ENCODE assay signal across 15 cellular contexts in the genomic region with DNA sequence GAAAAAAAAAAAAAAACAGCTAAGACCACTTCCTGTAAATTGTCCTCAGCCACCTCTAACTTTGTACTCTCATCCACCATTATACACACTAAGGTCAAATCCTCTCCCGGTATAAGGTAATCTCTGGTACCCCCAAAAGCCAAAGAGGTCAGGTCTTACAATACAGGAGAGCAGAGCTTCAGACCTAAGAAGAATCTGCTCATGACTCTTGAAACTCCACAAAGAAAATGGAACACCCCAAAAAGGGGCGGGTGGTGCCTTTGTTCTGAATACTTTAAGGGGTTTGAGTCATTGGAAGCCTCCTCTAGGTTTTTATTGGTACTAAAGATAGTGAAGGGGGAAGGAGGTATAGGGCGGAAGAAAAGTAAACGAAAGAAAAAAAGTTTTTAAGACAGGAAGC.
A peak's percentile ranks its signal among the peaks of the same experiment; 100 is the strongest.
DNase-seq lines count a peak whose midpoint lies in the region; ATAC-seq, FAIRE-seq and TF ChIP-seq lines count a peak whose summit lies in the region.
"Had no signal": no experiment of that assay in that cellular context is flagged by ENCODE, and none has a peak within 500 bp of the region (broad histone marks: within the 10 kb centered on the region; RNA-seq: fewer than 3 reads in every experiment).

No MANE protein-coding gene starts in this region.

- DNase-seq in CD4-positive, alpha-beta memory T cell: peak in 4 of 5 donors; percentile 3 to 21 (median 14)
- peak; percentile 65 for DNase-seq in activated CD8-positive, alpha-beta memory T cell treated with anti-CD3 and anti-CD28 coated beads, Interleukin-2, amount 10 ng/mL, durations not matched to agents 7 days and 5 days
- DNase-seq in memory B cell (ENCODE audit: low spot score in 2 of 2) (no peak), endothelial cell (ENCODE audit: low spot score) (no peak), pancreas (no peak)
- DNase-seq: DND-41, GOT3, kidney glomerular epithelial cell, NCI-H1092, NCI-H226 had no signal

- H3K4me3 ChIP-seq in CD4-positive, alpha-beta memory T cell (ENCODE audit: low read length in 2 of 2): peak overlapping the region in 1 of 2 donors; percentile 2
- no peak overlapping the region for H3K4me3 ChIP-seq in pancreas
- H3K4me3 ChIP-seq: BLaER1, body of pancreas had no signal

- H3K36me3 Mint-ChIP-seq in CD4-positive, alpha-beta memory T cell: peaks cover 0 to 3% of the 10 kb centered on the region in 2 donors
- H3K36me3 Mint-ChIP-seq in IgD-negative memory B cell: peaks cover 2% of the 10 kb centered on the region
- peaks cover 35% of the 10 kb centered on the region for H3K36me3 Mint-ChIP-seq in activated CD8-positive, alpha-beta memory T cell treated with anti-CD3 and anti-CD28 coated beads, Interleukin-2, amount 10 ng/mL, durations not matched to agents 7 days and 5 days
- peaks cover 6% of the 10 kb centered on the region for H3K36me3 Mint-ChIP-seq in memory B cell
- peaks cover 48% of the 10 kb centered on the region for H3K36me3 Mint-ChIP-seq in endothelial cell (ENCODE audit: low read depth, unreplicated experiment)

- H3K27ac ChIP-seq in CD4-positive, alpha-beta memory T cell (ENCODE audit: low read depth, low read length): no peak overlapping the region
- H3K27ac ChIP-seq in pancreas: no peak overlapping the region
- H3K27ac ChIP-seq: BLaER1, body of pancreas had no signal

- H3K27ac Mint-ChIP-seq in CD4-positive, alpha-beta memory T cell: peak overlapping the region; percentile 58 to 94 (median 90)
- peak overlapping the region in 2 of 3 donors; percentile 71 to 74 for H3K27ac Mint-ChIP-seq in IgD-negative memory B cell
- H3K27ac Mint-ChIP-seq in activated CD8-positive, alpha-beta memory T cell treated with anti-CD3 and anti-CD28 coated beads, Interleukin-2, amount 10 ng/mL, durations not matched to agents 7 days and 5 days: peak overlapping the region; percentile 98
- peak overlapping the region; percentile 48 for H3K27ac Mint-ChIP-seq in memory B cell
- H3K27ac Mint-ChIP-seq in endothelial cell (ENCODE audit: unreplicated experiment): no peak overlapping the region

- CTCF ChIA-PET in CD4-positive, alpha-beta memory T cell (lab: Charles Lee; ENCODE audit: partially characterized antibody): interaction anchor here (0.8 to 5.9 kb wide), 20 partner anchors 8 to 166 kb away, joined by 3 to 74 read pairs (median 5); no protein-coding TSS in a partner anchor
- CTCF ChIA-PET in activated CD8-positive, alpha-beta memory T cell treated with anti-CD3 and anti-CD28 coated beads, Interleukin-2, amount 10 ng/mL, durations not matched to agents 7 days and 5 days (lab: Charles Lee): interaction anchor here (0.7 to 5.3 kb wide), 21 partner anchors 9 to 174 kb away, joined by 3 to 35 read pairs (median 5); partner anchors contain the start of gene TGFBR1

- H3K4me3 Mint-ChIP-seq in CD4-positive, alpha-beta memory T cell: peak overlapping the region in 7 of 8 donors; percentile 42 to 87 (median 75)
- peak overlapping the region in 2 of 4 donors; percentile 18 to 47 for H3K4me3 Mint-ChIP-seq in IgD-negative memory B cell
- H3K4me3 Mint-ChIP-seq in activated CD8-positive, alpha-beta memory T cell treated with anti-CD3 and anti-CD28 coated beads, Interleukin-2, amount 10 ng/mL, durations not matched to agents 7 days and 5 days: peak overlapping the region; percentile 58
- H3K4me3 Mint-ChIP-seq in memory B cell: no peak overlapping the region
- no peak overlapping the region for H3K4me3 Mint-ChIP-seq in endothelial cell (ENCODE audit: unreplicated experiment)

- no peaks in the 10 kb centered on the region for H3K27me3 ChIP-seq in CD4-positive, alpha-beta memory T cell (ENCODE audit: insufficient read depth, low read length)
- H3K27me3 ChIP-seq in pancreas: no peaks in the 10 kb centered on the region
- H3K27me3 ChIP-seq: BLaER1, body of pancreas had no signal

- peak; percentile 89 for ATAC-seq in activated CD8-positive, alpha-beta memory T cell treated with anti-CD3 and anti-CD28 coated beads, Interleukin-2, amount 10 ng/mL, durations not matched to agents 7 days and 5 days
- no peak for ATAC-seq in memory B cell (ENCODE audit: low read depth)
- ATAC-seq in HG02981 (IDR thresholded peaks at IDR 0.05; ENCODE audit: unreplicated experiment): no peak
- ATAC-seq in pancreas: no peak
- no peak for ATAC-seq in HG03045 (IDR thresholded peaks at IDR 0.05; ENCODE audit: unreplicated experiment)
- ATAC-seq: body of pancreas had no signal

- peaks cover 18 to 26% (median 20%) of the 10 kb centered on the region in 4 donors for H3K4me1 Mint-ChIP-seq in CD4-positive, alpha-beta memory T cell
- H3K4me1 Mint-ChIP-seq in IgD-negative memory B cell: peaks cover 4 to 11% (median 9%) of the 10 kb centered on the region in 3 donors
- H3K4me1 Mint-ChIP-seq in activated CD8-positive, alpha-beta memory T cell treated with anti-CD3 and anti-CD28 coated beads, Interleukin-2, amount 10 ng/mL, durations not matched to agents 7 days and 5 days: peaks cover 21% of the 10 kb centered on the region
- peaks cover 5% of the 10 kb centered on the region for H3K4me1 Mint-ChIP-seq in memory B cell
- no peaks in the 10 kb centered on the region for H3K4me1 Mint-ChIP-seq in endothelial cell (ENCODE audit: unreplicated experiment)

- TF ChIP-seq CTCF in endothelial cell (IDR thresholded peaks at IDR 0.05; ENCODE audit: unreplicated experiment) (no peak), pancreas (IDR thresholded peaks at IDR 0.05) (no peak)

- peaks cover 0 to 18% (median 11%) of the 10 kb centered on the region in 8 donors for H3K9me3 Mint-ChIP-seq in CD4-positive, alpha-beta memory T cell
- H3K9me3 Mint-ChIP-seq in IgD-negative memory B cell: peaks cover 2 to 15% (median 2%) of the 10 kb centered on the region in 3 donors
- peaks cover 9% of the 10 kb centered on the region for H3K9me3 Mint-ChIP-seq in activated CD8-positive, alpha-beta memory T cell treated with anti-CD3 and anti-CD28 coated beads, Interleukin-2, amount 10 ng/mL, durations not matched to agents 7 days and 5 days (ENCODE audit: low read depth)
- peaks cover 5% of the 10 kb centered on the region for H3K9me3 Mint-ChIP-seq in memory B cell
- H3K9me3 Mint-ChIP-seq in endothelial cell (ENCODE audit: unreplicated experiment): peaks cover 5% of the 10 kb centered on the region

- H3K36me3 ChIP-seq in CD4-positive, alpha-beta memory T cell (ENCODE audit: insufficient read depth, low read length): no peaks in the 10 kb centered on the region
- no peaks in the 10 kb centered on the region for H3K36me3 ChIP-seq in pancreas
- H3K36me3 ChIP-seq: BLaER1 had no signal

- whole genome bisulfite sequencing in pancreas, 2 donors: 73 to 77% methylated on average over 4 of the region's 4 CpGs

- H3K27me3 Mint-ChIP-seq in CD4-positive, alpha-beta memory T cell: no peaks in the 10 kb centered on the region
- H3K27me3 Mint-ChIP-seq in IgD-negative memory B cell (no peaks in the 10 kb centered on the region), memory B cell (no peaks in the 10 kb centered on the region), endothelial cell (ENCODE audit: unreplicated experiment) (peaks cover 5% of the 10 kb centered on the region)
- no peaks in the 10 kb centered on the region for H3K27me3 Mint-ChIP-seq in activated CD8-positive, alpha-beta memory T cell treated with anti-CD3 and anti-CD28 coated beads, Interleukin-2, amount 10 ng/mL, durations not matched to agents 7 days and 5 days

- no peaks in the 10 kb centered on the region for H3K9me3 ChIP-seq in CD4-positive, alpha-beta memory T cell (ENCODE audit: control insufficient read depth in 1 of 2, low read length in 2 of 2)
- H3K9me3 ChIP-seq in pancreas: no peaks in the 10 kb centered on the region
- H3K9me3 ChIP-seq: body of pancreas had no signal

- FAIRE-seq in pancreas (lab: Jason Lieb, UNC): no peak

- H3K4me1 ChIP-seq in CD4-positive, alpha-beta memory T cell (ENCODE audit: insufficient read depth, low read length): peaks cover 18% of the 10 kb centered on the region
- H3K4me1 ChIP-seq in pancreas: no peaks in the 10 kb centered on the region
- H3K4me1 ChIP-seq: BLaER1 had no signal

- POLR2A ChIA-PET in CD4-positive, alpha-beta memory T cell (lab: Charles Lee; ENCODE audit: partially characterized antibody): interaction anchor here (0.7 to 2.1 kb wide), 9 partner anchors 26 to 171 kb away, joined by 3 to 10 read pairs (median 4); partner anchors contain the start of gene TGFBR1

- intact Hi-C loops in CD4-positive, alpha-beta memory T cell (cut with micrococcal nuclease): loop anchor here (2.0 to 5.0 kb wide), 2 partner anchors 45 to 99 kb away; no protein-coding TSS in a partner anchor
- intact Hi-C loops in pancreas (cut with DNase I): no loop called here

Comparison
In these comparisons a context has a peak if more than half of its experiments do, and no peak if none do; other contexts are left out.
1. DNase-seq: peak in CD4-positive, alpha-beta memory T cell (4 of 5) and activated CD8-positive, alpha-beta memory T cell treated with anti-CD3 and anti-CD28 coated beads, Interleukin-2, amount 10 ng/mL, durations not matched to agents 7 days and 5 days (single experiment); none in memory B cell (0 of 2), endothelial cell (single experiment) and pancreas (0 of 6).
2. H3K4me3 Mint-ChIP-seq: peak in CD4-positive, alpha-beta memory T cell (7 of 8) and activated CD8-positive, alpha-beta memory T cell treated with anti-CD3 and anti-CD28 coated beads, Interleukin-2, amount 10 ng/mL, durations not matched to agents 7 days and 5 days (single experiment); none in memory B cell (single experiment) and endothelial cell (single experiment).